ENCODE assay signal across 11 cellular contexts in the genomic region with DNA sequence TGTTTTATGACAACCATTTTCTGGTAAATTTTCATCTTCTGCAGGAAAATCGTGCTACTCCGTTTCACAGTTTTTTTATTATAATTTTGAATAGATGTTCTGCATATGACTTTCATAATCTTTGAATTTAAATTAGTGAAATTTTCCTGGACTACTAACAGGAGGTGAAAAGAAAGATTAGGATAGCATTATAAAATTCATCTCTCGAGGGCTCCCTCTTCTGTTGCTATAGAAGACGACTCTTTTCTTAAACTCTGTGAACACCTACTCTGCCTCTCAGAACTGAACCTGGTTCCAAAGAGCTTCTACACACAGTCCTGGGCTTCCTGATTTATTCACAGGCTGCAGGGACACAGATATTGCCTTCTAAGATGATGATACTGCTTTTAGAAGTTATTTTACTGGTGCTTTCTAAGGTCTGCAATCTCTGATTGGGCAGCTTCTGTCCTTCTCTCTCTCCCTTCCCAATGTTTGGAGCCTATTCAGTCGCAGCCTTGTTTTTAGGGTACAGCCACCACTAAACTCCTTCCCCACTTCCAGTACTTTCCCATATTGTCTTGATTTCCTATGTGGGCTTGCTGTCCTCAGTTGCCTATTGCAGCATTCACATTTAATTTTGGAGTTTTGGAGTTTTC. TPM values are rescaled to one million over a fixed set of nuclear protein-coding genes. Genes with fewer than 3 reads are reported as not detected.
DNase-seq lines count a peak whose midpoint lies in the region; ATAC-seq, FAIRE-seq and TF ChIP-seq lines count a peak whose summit lies in the region.
"Had no signal": no experiment of that assay in that cellular context is flagged by ENCODE, and none has a peak within 500 bp of the region (broad histone marks: within the 10 kb centered on the region; RNA-seq: fewer than 3 reads in every experiment).

No MANE protein-coding gene starts in this region.

- H3K27ac Mint-ChIP-seq in Caco-2 (ENCODE audit: unreplicated experiment): no peak overlapping the region
- H3K27ac Mint-ChIP-seq: activated T-helper 2 cell treated with anti-CD3 and anti-CD28 coated beads, Interferon-gamma antibody, Interleukin-2, Interleukin-4, amounts not matched to agents 10 μg/mL and 5 μg/mL and 100 μg/mL, durations not matched to agents 14 hours and 24 hours and 36 hours had no signal

- no TSS peak for BruUV-seq in Caco-2 (replicated peaks; lab: Mats Ljungman, UMichigan)

- no peak for DNase-seq in Caco-2
- no peak for DNase-seq in ascending aorta (ENCODE audit: low spot score in 2 of 2)
- DNase-seq in lower lobe of right lung: no peak
- DNase-seq in kidney: no peak
- DNase-seq in thyroid gland: no peak
- DNase-seq in SW480 (ENCODE audit: low spot score): no peak
- no peak for DNase-seq in SK-N-DZ (ENCODE audit: low spot score)

- TF ChIP-seq CTCF in Caco-2 (IDR thresholded peaks at IDR 0.05; ENCODE audit: insufficient read depth in 1 of 2, low read depth in 1 of 2, low read length in 1 of 2, severe bottlenecking in 1 of 2, unreplicated experiment in 1 of 2): peak; percentile 18 to 35
- TF ChIP-seq CTCF in ascending aorta (IDR thresholded peaks at IDR 0.05): peak in 2 of 3 experiments; percentile 21 to 38
- peak; percentile 6 for TF ChIP-seq CTCF in lower lobe of right lung (IDR thresholded peaks at IDR 0.05)
- no peak for TF ChIP-seq CTCF in kidney (IDR thresholded peaks at IDR 0.05; ENCODE audit: borderline replicate concordance, extremely low read depth, insufficient read depth)
- TF ChIP-seq CTCF in thyroid gland (IDR thresholded peaks at IDR 0.05): peak in 1 of 6 experiments; percentile 14

- no peak overlapping the region for H3K4me3 Mint-ChIP-seq in Caco-2 (ENCODE audit: unreplicated experiment)

- no peak overlapping the region for H3K4me3 ChIP-seq in Caco-2 (ENCODE audit: low read depth, low read length)
- H3K4me3 ChIP-seq in ascending aorta: no peak overlapping the region
- no peak overlapping the region for H3K4me3 ChIP-seq in lower lobe of right lung
- H3K4me3 ChIP-seq in kidney (ENCODE audit: low read length in 2 of 2): no peak overlapping the region
- no peak overlapping the region for H3K4me3 ChIP-seq in thyroid gland (replicated peaks in 1 of 3)
- H3K4me3 ChIP-seq: SJCRH30, skin epidermis had no signal

- H3K9me3 ChIP-seq in Caco-2: no peaks in the 10 kb centered on the region
- no peaks in the 10 kb centered on the region for H3K9me3 ChIP-seq in ascending aorta
- H3K9me3 ChIP-seq in lower lobe of right lung: no peaks in the 10 kb centered on the region
- H3K9me3 ChIP-seq in kidney (ENCODE audit: control insufficient read depth in 1 of 2, low read length in 2 of 2): no peaks in the 10 kb centered on the region
- H3K9me3 ChIP-seq in thyroid gland: no peaks in the 10 kb centered on the region
- H3K9me3 ChIP-seq: SJCRH30 had no signal

- no peak for FAIRE-seq in kidney (lab: Jason Lieb, UNC)

- H3K4me1 ChIP-seq in Caco-2 (no peaks in the 10 kb centered on the region), ascending aorta (no peaks in the 10 kb centered on the region), lower lobe of right lung (no peaks in the 10 kb centered on the region), kidney (ENCODE audit: control insufficient read depth in 1 of 2, insufficient read depth in 1 of 2, low read depth in 1 of 2, low read length in 2 of 2) (no peaks in the 10 kb centered on the region), thyroid gland (no peaks in the 10 kb centered on the region)
- H3K4me1 ChIP-seq: SJCRH30 had no signal

- POLR2A ChIA-PET in Caco-2 (lab: Charles Lee): no interaction called here

- H3K27me3 ChIP-seq in Caco-2 (replicated peaks; ENCODE audit: control insufficient read depth, insufficient read depth, low read length): no peaks in the 10 kb centered on the region
- no peaks in the 10 kb centered on the region for H3K27me3 ChIP-seq in ascending aorta
- no peaks in the 10 kb centered on the region for H3K27me3 ChIP-seq in lower lobe of right lung (ENCODE audit: low read depth)
- H3K27me3 ChIP-seq in thyroid gland: no peaks in the 10 kb centered on the region
- H3K27me3 ChIP-seq: SJCRH30 had no signal

- CTCF ChIA-PET in Caco-2 (lab: Charles Lee): interaction anchor here (0.7 kb wide), 1 partner anchor 10 kb away, joined by 6 read pairs; no protein-coding TSS in a partner anchor

- ATAC-seq in HG02885 (IDR thresholded peaks at IDR 0.05; ENCODE audit: poor library complexity, unreplicated experiment): peak; percentile 61
- no peak for ATAC-seq in lower lobe of right lung

- H3K36me3 Mint-ChIP-seq in Caco-2 (ENCODE audit: insufficient read depth, unreplicated experiment): no peaks in the 10 kb centered on the region

- intact Hi-C loops in Caco-2 (cut with micrococcal nuclease; ENCODE audit: unreplicated experiment): loop anchor here (2.0 kb wide), 2 partner anchors 42 to 72 kb away; no protein-coding TSS in a partner anchor
- intact Hi-C loops in ascending aorta (cut with DNase I): no loop called here
- intact Hi-C loops in lower lobe of right lung (cut with DNase I): no loop called here
- intact Hi-C loops in kidney (cut with DNase I): no loop called here
- intact Hi-C loops in thyroid gland (cut with DNase I): no loop called here

- H3K36me3 ChIP-seq in Caco-2 (ENCODE audit: control insufficient read depth, insufficient read depth, low read length) (no peaks in the 10 kb centered on the region), ascending aorta (no peaks in the 10 kb centered on the region), lower lobe of right lung (no peaks in the 10 kb centered on the region), kidney (ENCODE audit: control insufficient read depth in 1 of 2, insufficient read depth in 2 of 2, low read length in 2 of 2) (no peaks in the 10 kb centered on the region), thyroid gland (no peaks in the 10 kb centered on the region)
- H3K36me3 ChIP-seq: SJCRH30 had no signal

- H3K9ac ChIP-seq in kidney (ENCODE audit: low read length in 2 of 2): no peak overlapping the region

- TF ChIP-seq POLR2A in thyroid gland (IDR thresholded peaks at IDR 0.05): no peak

- no peaks in the 10 kb centered on the region for H3K4me1 Mint-ChIP-seq in Caco-2 (ENCODE audit: low read depth, unreplicated experiment)

- H3K9me3 Mint-ChIP-seq in Caco-2 (ENCODE audit: unreplicated experiment): no peaks in the 10 kb centered on the region
- H3K9me3 Mint-ChIP-seq: activated T-helper 2 cell treated with anti-CD3 and anti-CD28 coated beads, Interferon-gamma antibody, Interleukin-2, Interleukin-4, amounts not matched to agents 10 μg/mL and 5 μg/mL and 100 μg/mL, durations not matched to agents 14 hours and 24 hours and 36 hours had no signal

- 52 to 62% methylated on average over 5 of the region's 5 CpGs for WGBS in thyroid gland, 2 donors

- peaks cover 4% of the 10 kb centered on the region for H3K27me3 Mint-ChIP-seq in Caco-2 (ENCODE audit: insufficient read depth, unreplicated experiment)

- H3K27ac ChIP-seq in ascending aorta (no peak overlapping the region), lower lobe of right lung (no peak overlapping the region), kidney (ENCODE audit: low read depth in 2 of 2, low read length in 2 of 2) (no peak overlapping the region), thyroid gland (no peak overlapping the region)
- H3K27ac ChIP-seq: SJCRH30, skin epidermis had no signal

RNA-seq across cellular contexts. Expression of a gene that starts 10.1 kb away (rescaled TPM):
- total RNA-seq in Caco-2 (2022) (9.4 and 9.8 TPM in 2 replicates), ascending aorta (9.3 TPM), lower lobe of right lung (15.1 TPM), kidney (16.5 TPM), thyroid gland (10 to 100 TPM; 22.2 to 47.9 (median 29.8) TPM)
- 6.7 TPM for polyA plus RNA-seq in kidney (ENCODE audit: insufficient read depth, low read depth, low replicate concordance)
- 60.1 and 80.2 TPM in 2 replicates for polyA plus RNA-seq in SK-N-DZ (2014; cell fraction: cytosol; rRNA removed)
- 40.6 and 65.7 TPM in 2 replicates for polyA plus RNA-seq in SK-N-DZ (2014; cell fraction: nucleus; rRNA removed)

RNA-seq across cellular contexts. Expression of a gene that starts 26.5 kb away (rescaled TPM):
- total RNA-seq in Caco-2 (2022) (272 and 326 TPM in 2 replicates), ascending aorta (36.1 TPM), lower lobe of right lung (40.9 TPM), kidney (76.8 TPM), thyroid gland (10 to 100 TPM; 13.3 to 47.8 (median 30.7) TPM)
- 41.8 TPM for polyA plus RNA-seq in kidney (ENCODE audit: insufficient read depth, low read depth, low replicate concordance)
- 493 and 516 TPM in 2 replicates for polyA plus RNA-seq in SK-N-DZ (2014; cell fraction: cytosol; rRNA removed)
- 309 and 379 TPM in 2 replicates for polyA plus RNA-seq in SK-N-DZ (2014; cell fraction: nucleus; rRNA removed)

RNA-seq across cellular contexts. Expression of a gene that starts 38.2 kb away (rescaled TPM):
- not detected in 2 replicates for total RNA-seq in Caco-2 (2022)
- 2.3 TPM for total RNA-seq in ascending aorta
- total RNA-seq in lower lobe of right lung: 0.32 TPM
- 1.6 TPM for total RNA-seq in kidney
- 0.11 TPM for polyA plus RNA-seq in kidney (ENCODE audit: insufficient read depth, low read depth, low replicate concordance)
- total RNA-seq in thyroid gland: under 1 TPM in 2 of 4 donors, not detected in 2; 0.11 to 0.27 TPM
- polyA plus RNA-seq in SK-N-DZ (2014; cell fraction: cytosol; rRNA removed): 0.03 and 0.10 TPM in 2 replicates
- polyA plus RNA-seq in SK-N-DZ (2014; cell fraction: nucleus; rRNA removed): 0.06 and 0.18 TPM in 2 replicates
- total RNA-seq: activated T-helper 2 cell treated with anti-CD3 and anti-CD28 coated beads, Interferon-gamma antibody, Interleukin-2, Interleukin-4, amounts not matched to agents 10 μg/mL and 5 μg/mL and 100 μg/mL, durations not matched to agents 14 hours and 24 hours and 36 hours; SJCRH30 had no signal
